Comparison of ENCODE assay signal across 1 cellular context in the genomic region with DNA sequence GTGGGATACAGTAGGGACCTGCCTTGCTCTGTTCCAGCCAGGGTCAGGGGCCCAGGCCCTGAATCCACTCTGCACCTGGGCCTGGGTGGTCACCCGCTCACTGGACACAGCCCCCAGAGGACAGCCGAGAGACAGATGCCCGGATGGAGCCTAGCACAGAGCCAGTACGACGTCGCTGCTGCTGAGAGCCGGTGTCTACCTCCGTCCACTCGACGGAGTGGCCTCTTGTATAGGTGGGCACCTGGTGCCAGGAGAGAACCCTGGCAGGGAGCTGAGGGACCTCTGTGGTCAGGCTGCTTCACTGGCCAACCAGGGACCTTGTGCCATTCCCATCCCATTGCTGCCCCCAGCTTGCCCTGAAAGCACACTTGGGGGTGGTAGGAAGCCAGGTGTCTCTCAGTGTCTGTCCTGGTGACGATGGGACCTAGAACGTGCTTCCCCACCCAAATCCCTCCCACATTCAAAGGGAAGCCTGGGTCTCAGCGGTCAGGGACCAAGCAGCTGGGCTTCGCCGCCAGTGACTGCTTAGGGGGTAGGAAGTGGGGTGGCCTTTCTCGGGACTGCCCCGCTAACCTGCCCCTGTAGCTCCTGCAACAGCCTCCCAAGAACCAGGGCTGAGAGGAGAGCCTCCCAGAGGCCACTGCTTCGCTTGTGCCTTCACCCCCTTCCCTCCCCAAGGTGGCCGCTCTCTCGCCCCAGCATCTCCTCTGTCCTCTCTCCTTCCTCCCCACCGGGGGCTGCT.
TF ChIP-seq lines count a peak whose summit lies in the region.

No MANE protein-coding gene starts in this region.

TF ChIP-seq in GM23338, 12 proteins besides CTCF, POLR2A, EP300 and RAD21:
- no peak for TF ChIP-seq POLR2AphosphoS5 (IDR thresholded peaks at IDR 0.05; ENCODE audit: low read depth)
- no peak for TF ChIP-seq STAT1 (IDR thresholded peaks at IDR 0.05; ENCODE audit: unreplicated experiment)
- no peak for TF ChIP-seq ZNF331 (CRISPR knock-in tag; IDR thresholded peaks at IDR 0.05; ENCODE audit: low read depth)
- no peak for TF ChIP-seq EZH2 (IDR thresholded peaks at IDR 0.05; ENCODE audit: low read depth, unreplicated experiment)
- TF ChIP-seq EZH2phosphoT487 (IDR thresholded peaks at IDR 0.05; ENCODE audit: unreplicated experiment): no peak
- no peak for TF ChIP-seq JUNB (IDR thresholded peaks at IDR 0.05; ENCODE audit: unreplicated experiment)
- TF ChIP-seq NANOG (IDR thresholded peaks at IDR 0.05; ENCODE audit: borderline replicate concordance): no peak
- TF ChIP-seq REST (IDR thresholded peaks at IDR 0.05; ENCODE audit: unreplicated experiment): no peak
- TF ChIP-seq, protein P1, sequence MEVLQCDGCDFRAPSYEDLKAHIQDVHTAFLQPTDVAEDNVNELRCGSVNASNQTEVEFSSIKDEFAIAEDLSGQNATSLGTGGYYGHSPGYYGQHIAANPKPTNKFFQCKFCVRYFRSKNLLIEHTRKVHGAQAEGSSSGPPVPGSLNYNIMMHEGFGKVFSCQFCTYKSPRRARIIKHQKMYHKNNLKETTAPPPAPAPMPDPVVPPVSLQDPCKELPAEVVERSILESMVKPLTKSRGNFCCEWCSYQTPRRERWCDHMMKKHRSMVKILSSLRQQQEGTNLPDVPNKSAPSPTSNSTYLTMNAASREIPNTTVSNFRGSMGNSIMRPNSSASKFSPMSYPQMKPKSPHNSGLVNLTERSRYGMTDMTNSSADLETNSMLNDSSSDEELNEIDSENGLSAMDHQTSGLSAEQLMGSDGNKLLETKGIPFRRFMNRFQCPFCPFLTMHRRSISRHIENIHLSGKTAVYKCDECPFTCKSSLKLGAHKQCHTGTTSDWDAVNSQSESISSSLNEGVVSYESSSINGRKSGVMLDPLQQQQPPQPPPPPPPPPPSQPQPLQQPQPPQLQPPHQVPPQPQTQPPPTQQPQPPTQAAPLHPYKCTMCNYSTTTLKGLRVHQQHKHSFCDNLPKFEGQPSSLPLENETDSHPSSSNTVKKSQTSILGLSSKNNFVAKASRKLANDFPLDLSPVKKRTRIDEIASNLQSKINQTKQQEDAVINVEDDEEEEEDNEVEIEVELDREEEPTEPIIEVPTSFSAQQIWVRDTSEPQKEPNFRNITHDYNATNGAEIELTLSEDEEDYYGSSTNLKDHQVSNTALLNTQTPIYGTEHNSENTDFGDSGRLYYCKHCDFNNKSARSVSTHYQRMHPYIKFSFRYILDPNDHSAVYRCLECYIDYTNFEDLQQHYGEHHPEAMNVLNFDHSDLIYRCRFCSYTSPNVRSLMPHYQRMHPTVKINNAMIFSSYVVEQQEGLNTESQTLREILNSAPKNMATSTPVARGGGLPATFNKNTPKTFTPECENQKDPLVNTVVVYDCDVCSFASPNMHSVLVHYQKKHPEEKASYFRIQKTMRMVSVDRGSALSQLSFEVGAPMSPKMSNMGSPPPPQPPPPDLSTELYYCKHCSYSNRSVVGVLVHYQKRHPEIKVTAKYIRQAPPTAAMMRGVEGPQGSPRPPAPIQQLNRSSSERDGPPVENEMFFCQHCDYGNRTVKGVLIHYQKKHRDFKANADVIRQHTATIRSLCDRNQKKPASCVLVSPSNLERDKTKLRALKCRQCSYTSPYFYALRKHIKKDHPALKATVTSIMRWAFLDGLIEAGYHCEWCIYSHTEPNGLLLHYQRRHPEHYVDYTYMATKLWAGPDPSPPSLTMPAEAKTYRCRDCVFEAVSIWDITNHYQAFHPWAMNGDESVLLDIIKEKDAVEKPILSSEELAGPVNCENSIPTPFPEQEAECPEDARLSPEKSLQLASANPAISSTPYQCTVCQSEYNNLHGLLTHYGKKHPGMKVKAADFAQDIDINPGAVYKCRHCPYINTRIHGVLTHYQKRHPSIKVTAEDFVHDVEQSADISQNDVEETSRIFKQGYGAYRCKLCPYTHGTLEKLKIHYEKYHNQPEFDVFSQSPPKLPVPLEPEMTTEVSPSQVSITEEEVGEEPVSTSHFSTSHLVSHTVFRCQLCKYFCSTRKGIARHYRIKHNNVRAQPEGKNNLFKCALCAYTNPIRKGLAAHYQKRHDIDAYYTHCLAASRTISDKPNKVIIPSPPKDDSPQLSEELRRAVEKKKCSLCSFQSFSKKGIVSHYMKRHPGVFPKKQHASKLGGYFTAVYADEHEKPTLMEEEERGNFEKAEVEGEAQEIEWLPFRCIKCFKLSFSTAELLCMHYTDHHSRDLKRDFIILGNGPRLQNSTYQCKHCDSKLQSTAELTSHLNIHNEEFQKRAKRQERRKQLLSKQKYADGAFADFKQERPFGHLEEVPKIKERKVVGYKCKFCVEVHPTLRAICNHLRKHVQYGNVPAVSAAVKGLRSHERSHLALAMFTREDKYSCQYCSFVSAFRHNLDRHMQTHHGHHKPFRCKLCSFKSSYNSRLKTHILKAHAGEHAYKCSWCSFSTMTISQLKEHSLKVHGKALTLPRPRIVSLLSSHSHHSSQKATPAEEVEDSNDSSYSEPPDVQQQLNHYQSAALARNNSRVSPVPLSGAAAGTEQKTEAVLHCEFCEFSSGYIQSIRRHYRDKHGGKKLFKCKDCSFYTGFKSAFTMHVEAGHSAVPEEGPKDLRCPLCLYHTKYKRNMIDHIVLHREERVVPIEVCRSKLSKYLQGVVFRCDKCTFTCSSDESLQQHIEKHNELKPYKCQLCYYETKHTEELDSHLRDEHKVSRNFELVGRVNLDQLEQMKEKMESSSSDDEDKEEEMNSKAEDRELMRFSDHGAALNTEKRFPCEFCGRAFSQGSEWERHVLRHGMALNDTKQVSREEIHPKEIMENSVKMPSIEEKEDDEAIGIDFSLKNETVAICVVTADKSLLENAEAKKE (CRISPR knock-in tag; IDR thresholded peaks at IDR 0.05): no peak
- TF ChIP-seq ZNF114 (CRISPR knock-in tag; IDR thresholded peaks at IDR 0.05): no peak
- no peak for TF ChIP-seq CREB1 (CRISPR knock-in tag; IDR thresholded peaks at IDR 0.05; ENCODE audit: low read depth)
